In genomic region chr7:123629281-123629680, GRCh38 we compare ENCODE assay signal across 31 cellular contexts. TPM values are rescaled to one million over a fixed set of nuclear protein-coding genes. Genes with fewer than 3 reads are reported as not detected.
A peak's percentile ranks its signal among the peaks of the same experiment; 100 is the strongest.
DNase-seq lines count a peak whose midpoint lies in the region; ATAC-seq, FAIRE-seq and TF ChIP-seq lines count a peak whose summit lies in the region.
"Had no signal": no experiment of that assay in that cellular context is flagged by ENCODE, and none has a peak within 500 bp of the region (broad histone marks: within the 10 kb centered on the region; RNA-seq: fewer than 3 reads in every experiment).

No MANE protein-coding gene starts in this region.

- TF ChIP-seq RAD21 in SK-N-SH (IDR thresholded peaks at IDR 0.05; ENCODE audit: low read length) = no peak
- no peak for TF ChIP-seq RAD21 in K562 (CRISPR knock-in tag; conservative IDR thresholded peaks at IDR 0.05 in 1 of 2, IDR thresholded peaks at IDR 0.05 in 1 of 2)

- H3K79me2 ChIP-seq in SK-N-SH (ENCODE audit: insufficient read depth) (no peaks in the 10 kb centered on the region), K562 (ENCODE audit: control insufficient read depth, insufficient read depth, low read length) (no peaks in the 10 kb centered on the region)

- H3K9me3 ChIP-seq in SK-N-SH = no peaks in the 10 kb centered on the region
- no peaks in the 10 kb centered on the region for H3K9me3 ChIP-seq in K562 (replicated peaks; ENCODE audit: control insufficient read depth, insufficient read depth, low read depth, low read length)
- no peaks in the 10 kb centered on the region for H3K9me3 ChIP-seq in gastrocnemius medialis
- no peaks in the 10 kb centered on the region for H3K9me3 ChIP-seq in upper lobe of left lung
- H3K9me3 ChIP-seq: BE2C, BLaER1 had no signal

- H3K9me1 ChIP-seq in K562 (ENCODE audit: control insufficient read depth, insufficient read depth, low read length) = no peaks in the 10 kb centered on the region

- intact Hi-C loops in K562 (cut with micrococcal nuclease) (no loop called here), gastrocnemius medialis (cut with DNase I; ENCODE audit: low total_unique reads) (no loop called here)

- H3K27ac ChIP-seq in SK-N-SH (ENCODE audit: low read depth in 2 of 2, low read length in 1 of 2) (peak overlapping the region in 1 of 2 experiments; percentile 51; a peak in 1 of 4 replicates), K562 (ENCODE audit: extremely low read depth, low read depth, low read length) (no peak overlapping the region), gastrocnemius medialis (peak overlapping the region; percentile 8 to 93 (median 79)), upper lobe of left lung (no peak overlapping the region)
- H3K27ac ChIP-seq: BLaER1 had no signal

- in situ Hi-C loops in K562 (cut with MboI) (no loop called here), gastrocnemius medialis (cut with MboI; ENCODE audit: low sequenced_read_pairs in 4 of 4) (no loop called here)

- H3K4me3 ChIP-seq in SK-N-SH (ENCODE audit: low read depth in 2 of 2, low read length in 1 of 2) = no peak overlapping the region
- H3K4me3 ChIP-seq in K562 = no peak overlapping the region
- H3K4me3 ChIP-seq in gastrocnemius medialis = no peak overlapping the region
- H3K4me3 ChIP-seq in upper lobe of left lung = no peak overlapping the region
- H3K4me3 ChIP-seq: BLaER1 had no signal

- H3K9ac ChIP-seq in SK-N-SH (no peak overlapping the region), K562 (ENCODE audit: insufficient read depth in 1 of 2, low read depth in 2 of 2, low read length in 2 of 2) (no peak overlapping the region)
- H3K9ac ChIP-seq: BLaER1 had no signal

- FAIRE-seq in K562 (lab: Jason Lieb, UNC) = no peak
- FAIRE-seq: A204.1, GM12891, GM19239 had no signal

- ATAC-seq in SK-N-SH treated with all-trans-retinoic acid at 6 μM for 48 hours (no peak), K562 (no peak), gastrocnemius medialis (no peak), upper lobe of left lung (ENCODE audit: low FRiP score in 2 of 2) (no peak), GM19328 (IDR thresholded peaks at IDR 0.05; ENCODE audit: unreplicated experiment) (no peak)

- H4K20me1 ChIP-seq in SK-N-SH (ENCODE audit: insufficient read depth) (no peaks in the 10 kb centered on the region), K562 (replicated peaks; ENCODE audit: control insufficient read depth, insufficient read depth, low read length) (no peaks in the 10 kb centered on the region)
- H4K20me1 ChIP-seq: BLaER1 had no signal

- H3F3A ChIP-seq in SK-N-SH (replicated peaks; ENCODE audit: insufficient read depth) = peaks cover 10% of the 10 kb centered on the region

- TF ChIP-seq POLR2A in K562 (conservative IDR thresholded peaks at IDR 0.05) (no peak), gastrocnemius medialis (IDR thresholded peaks at IDR 0.05) (no peak), upper lobe of left lung (IDR thresholded peaks at IDR 0.05) (no peak)

- DNase-seq in SK-N-SH (peak; percentile 44), K562 (ENCODE audit: extremely low read depth in 1 of 4, low spot score in 3 of 4) (no peak), gastrocnemius medialis (no peak), NCI-H524 treated with DMSO at 0.1 percent for 48 hours (lab: John Stamatoyannopoulos, UW) (no peak), upper lobe of left lung (no peak)
- DNase-seq: 8988T; ACHN; BE2C; C1 segment of cervical spinal cord; CD4-positive, alpha-beta memory T cell; CD4-positive, CD25-positive, alpha-beta regulatory T cell; CD8-positive, alpha-beta memory T cell; COR-L47; DMS 273 treated with DMSO at 0.1 percent for 48 hours; DMS153; DMS53; DMS79; DND-41; EL; GDM1 had no signal

- H3K4me2 ChIP-seq in SK-N-SH (no peak overlapping the region), K562 (ENCODE audit: insufficient read depth, low read length) (no peak overlapping the region)
- H3K4me2 ChIP-seq: BLaER1 had no signal

- no peaks in the 10 kb centered on the region for H3K36me3 ChIP-seq in SK-N-SH (replicated peaks in 1 of 2; ENCODE audit: control insufficient read depth in 1 of 2, insufficient read depth in 2 of 2, low read length in 1 of 2)
- H3K36me3 ChIP-seq in K562 (ENCODE audit: control insufficient read depth, insufficient read depth, low read length) = no peaks in the 10 kb centered on the region
- no peaks in the 10 kb centered on the region for H3K36me3 ChIP-seq in gastrocnemius medialis
- no peaks in the 10 kb centered on the region for H3K36me3 ChIP-seq in upper lobe of left lung
- H3K36me3 ChIP-seq: BE2C, BLaER1 had no signal

- no peak overlapping the region for H2AFZ ChIP-seq in SK-N-SH (ENCODE audit: low read depth)
- H2AFZ ChIP-seq in K562 (ENCODE audit: low read depth, low read length) = no peak overlapping the region; the same call in 1 of the 2 replicates

- TF ChIP-seq EP300 in SK-N-SH (IDR thresholded peaks at IDR 0.05; ENCODE audit: borderline replicate concordance in 1 of 2, low read depth in 1 of 2, low read length in 1 of 2) = no peak
- no peak for TF ChIP-seq EP300 in K562 (IDR thresholded peaks at IDR 0.05; ENCODE audit: low read length)
- no peak for TF ChIP-seq EP300 in upper lobe of left lung (IDR thresholded peaks at IDR 0.05)

- CTCF ChIA-PET in SK-N-SH (lab: Yijun Ruan, JAX) (no interaction called here), K562 (lab: Yijun Ruan, JAX; ENCODE audit: low intra/inter-chr PET ratio) (no interaction called here)

- H3K9me2 ChIP-seq in SK-N-SH = no peaks in the 10 kb centered on the region

- H3K4me1 ChIP-seq in SK-N-SH (ENCODE audit: control insufficient read depth in 1 of 2, insufficient read depth in 2 of 2, low read depth in 1 of 2, low read length in 1 of 2) (peaks cover 4 to 11% of the 10 kb centered on the region in 2 experiments; a peak in 2 of 4 replicates), K562 (replicated peaks in 1 of 2; ENCODE audit: control insufficient read depth in 2 of 2, insufficient read depth in 2 of 2, low read length in 2 of 2) (peaks cover 0 to 6% of the 10 kb centered on the region in 2 experiments; a peak in 2 of 5 replicates), gastrocnemius medialis (peaks cover 25% of the 10 kb centered on the region in 2 donors), upper lobe of left lung (no peaks in the 10 kb centered on the region)
- H3K4me1 ChIP-seq: BLaER1 had no signal

- POLR2A ChIA-PET in SK-N-SH (lab: Yijun Ruan, JAX) = no interaction called here
- POLR2A ChIA-PET in K562 (lab: Yijun Ruan, JAX) = no interaction called here

- no TSS peak for BruUV-seq in K562 (replicated peaks; lab: Mats Ljungman, UMichigan)

- no peaks in the 10 kb centered on the region for H3K27me3 ChIP-seq in SK-N-SH (ENCODE audit: insufficient read depth)
- H3K27me3 ChIP-seq in K562 (ENCODE audit: control insufficient read depth in 2 of 2, insufficient read depth in 2 of 2, low read length in 2 of 2) = no peaks in the 10 kb centered on the region; a peak in 1 of 5 replicates
- no peaks in the 10 kb centered on the region for H3K27me3 ChIP-seq in gastrocnemius medialis
- H3K27me3 ChIP-seq in upper lobe of left lung = no peaks in the 10 kb centered on the region
- H3K27me3 ChIP-seq: BE2C, BLaER1 had no signal

- WGBS in SK-N-SH (ENCODE audit: low lambda C conversion rate) = 9% methylated on average over 1 of the region's 1 CpG
- 0% methylated on average over 1 of the region's 1 CpG for WGBS in K562 (ENCODE audit: insufficient coverage, low coverage, missing lambda C conversion rate)
- WGBS in upper lobe of left lung, 2 donors = 54 to 83% methylated on average over 1 of the region's 1 CpG

- TF ChIP-seq CTCF in SK-N-SH (IDR thresholded peaks at IDR 0.05) = no peak
- no peak for TF ChIP-seq CTCF in K562 (IDR thresholded peaks at IDR 0.05 in 2 of 3, conservative IDR thresholded peaks at IDR 0.05 in 1 of 3; ENCODE audit: insufficient read depth in 2 of 3, low read depth in 1 of 3, low read length in 3 of 3)
- TF ChIP-seq CTCF in gastrocnemius medialis (IDR thresholded peaks at IDR 0.05 in 4 of 5, conservative IDR thresholded peaks at IDR 0.05 in 1 of 5) = no peak
- TF ChIP-seq CTCF in upper lobe of left lung (IDR thresholded peaks at IDR 0.05) = no peak

RNA-seq across cellular contexts. Expression of gene LMOD2, which starts 26.4 kb away (rescaled TPM):
- polyA plus RNA-seq in SK-N-SH (2012; rRNA removed) (0.05 TPM in 1 of 2 replicates, not detected in the other), K562 (2011; rRNA removed) (not detected in 2 replicates), K562 (2014; fragmentation: Illumina TruSeq; extraction: Trizol) (not detected in 2 replicates), K562 (2014; fragmentation: Nextera tagmentation; extraction: Ambion mirVana) (under 1 TPM in 1 of 2 experiments, not detected in 1; 0.04 TPM), K562 (2014; rRNA removed) (not detected in 2 replicates)
- polyA plus RNA-seq in SK-N-SH (2012; cell fraction: cytosol; rRNA removed) = 0.01 TPM in 1 of 2 replicates, not detected in the other
- polyA plus RNA-seq in SK-N-SH (2012; cell fraction: nucleus; rRNA removed) = not detected in 2 replicates
- total RNA-seq in K562 (2011; cell fraction: chromatin; rRNA removed; ENCODE audit: low replicate concordance) = not detected in 2 replicates
- total RNA-seq in K562 (2011; cell fraction: nucleolus; rRNA removed) = not detected in 2 replicates
- not detected in 2 replicates for total RNA-seq in K562 (2011; cell fraction: nucleoplasm; rRNA removed)
- total RNA-seq in K562 (2014; rRNA removed) (not detected in 2 replicates), K562 (2014; rRNA removed; fragmentation: Illumina TruSeq; extraction: Trizol) (not detected in 2 replicates), K562 (2015; rRNA removed; fragmentation: Illumina TruSeq; extraction: Trizol) (not detected in 2 replicates), K562 (2021) (0.13 TPM in 1 of 2 replicates, not detected in the other), gastrocnemius medialis (100 to 1,000 TPM; 150 to 518 (median 314) TPM), upper lobe of left lung (not detected)
- polyA plus RNA-seq in K562 (2011; cell fraction: cytosol; rRNA removed) = not detected in 2 replicates
- polyA plus RNA-seq in K562 (2011; cell fraction: nucleus; rRNA removed) = not detected in 2 replicates
- polyA plus RNA-seq in K562 (2012) = 0.08 TPM in 2 replicates
- polyA minus RNA-seq in K562 (2011; rRNA and poly(A)+ RNA removed) = not detected in 2 replicates
- polyA minus RNA-seq in K562 (2011; cell fraction: cytosol; rRNA and poly(A)+ RNA removed) = not detected in 2 replicates
- polyA minus RNA-seq in K562 (2011; cell fraction: nucleus; rRNA and poly(A)+ RNA removed) = not detected in 2 replicates
- total RNA-seq: A673; CD4-positive, alpha-beta memory T cell; CD4-positive, CD25-positive, alpha-beta regulatory T cell; CD8-positive, alpha-beta memory T cell; Daoy; G401 had no signal
- polyA plus RNA-seq: AG04450; CD8-positive, alpha-beta memory T cell had no signal

RNA-seq across cellular contexts. Expression of gene ASB15, which starts 27.7 kb away (rescaled TPM):
- polyA plus RNA-seq in SK-N-SH (2012; rRNA removed) (not detected in 2 replicates), K562 (2011; rRNA removed) (not detected in 2 replicates), K562 (2014; fragmentation: Illumina TruSeq; extraction: Trizol) (0.03 and 0.04 TPM in 2 replicates), K562 (2014; fragmentation: Nextera tagmentation; extraction: Ambion mirVana) (under 1 TPM; 0.03 to 0.14 TPM), K562 (2014; rRNA removed) (0.11 and 0.12 TPM in 2 replicates)
- polyA plus RNA-seq in SK-N-SH (2012; cell fraction: cytosol; rRNA removed) = not detected in 2 replicates
- polyA plus RNA-seq in SK-N-SH (2012; cell fraction: nucleus; rRNA removed) = not detected in 2 replicates
- total RNA-seq in K562 (2011; cell fraction: chromatin; rRNA removed; ENCODE audit: low replicate concordance) = not detected in 2 replicates
- not detected in 2 replicates for total RNA-seq in K562 (2011; cell fraction: nucleolus; rRNA removed)
- not detected in 2 replicates for total RNA-seq in K562 (2011; cell fraction: nucleoplasm; rRNA removed)
- total RNA-seq in K562 (2014; rRNA removed) (not detected in 2 replicates), K562 (2014; rRNA removed; fragmentation: Illumina TruSeq; extraction: Trizol) (0.03 TPM in 1 of 2 replicates, not detected in the other), K562 (2015; rRNA removed; fragmentation: Illumina TruSeq; extraction: Trizol) (0.04 and 0.19 TPM in 2 replicates), K562 (2021) (0.04 TPM in 1 of 2 replicates, not detected in the other), gastrocnemius medialis (10 to 100 TPM in 2 of 4 donors, 1 to 10 TPM in 2; 5.3 to 26.0 (median 10.4) TPM), upper lobe of left lung (not detected)
- not detected in 2 replicates for polyA plus RNA-seq in K562 (2011; cell fraction: cytosol; rRNA removed)
- not detected in 2 replicates for polyA plus RNA-seq in K562 (2011; cell fraction: nucleus; rRNA removed)
- 0.09 and 1.3 TPM in 2 replicates for polyA plus RNA-seq in K562 (2012)
- polyA minus RNA-seq in K562 (2011; rRNA and poly(A)+ RNA removed) = not detected in 2 replicates
- not detected in 2 replicates for polyA minus RNA-seq in K562 (2011; cell fraction: cytosol; rRNA and poly(A)+ RNA removed)
- not detected in 2 replicates for polyA minus RNA-seq in K562 (2011; cell fraction: nucleus; rRNA and poly(A)+ RNA removed)
- total RNA-seq: A673; CD4-positive, alpha-beta memory T cell; CD4-positive, CD25-positive, alpha-beta regulatory T cell; CD8-positive, alpha-beta memory T cell; Daoy; G401 had no signal
- polyA plus RNA-seq: AG04450, CD14-positive monocyte had no signal

Comparison
In these comparisons a context has a peak if more than half of its experiments do, and no peak if none do; other contexts are left out.
1. H3K27ac ChIP-seq: peak in gastrocnemius medialis (4 of 4); none in K562 (single experiment) and upper lobe of left lung (0 of 4).
2. RNA of gene LMOD2, which starts 26.4 kb away (total RNA-seq): 150 to 518 TPM in gastrocnemius medialis; 0.13 TPM in K562 and not detected in upper lobe of left lung; every median in the first group is over 100 times any median in the second.
3. RNA of gene ASB15, which starts 27.7 kb away (total RNA-seq): 5.3 to 26.0 TPM in gastrocnemius medialis; 0.03 to 0.19 TPM in K562 and not detected in upper lobe of left lung; every median in the first group is over 4 times any median in the second.